1 cellular context compared by ENCODE assay signal in genomic region chr4:109160494-109160893, GRCh38.
TF ChIP-seq lines count a peak whose summit lies in the region.

No MANE protein-coding gene starts in this region.

TF ChIP-seq in liver, 16 proteins besides CTCF, POLR2A, EP300 and RAD21 (continued from another document):
- no peak for TF ChIP-seq HNF4G (IDR thresholded peaks at IDR 0.05)
